In genomic region chr7:158976468-158976848, GRCh38 we compare ENCODE assay signal across 7 cellular contexts.
DNase-seq lines count a peak whose midpoint lies in the region; ATAC-seq and TF ChIP-seq lines count a peak whose summit lies in the region.

No MANE protein-coding gene starts in this region.

- intact Hi-C loops in left ventricle myocardium inferior (cut with micrococcal nuclease) = loop anchor here (5.0 kb wide), 1 partner anchor 279 kb away; no protein-coding TSS in a partner anchor

- TF ChIP-seq CTCF in left ventricle myocardium inferior (IDR thresholded peaks at IDR 0.05; ENCODE audit: borderline replicate concordance) = no peak
- no peak for TF ChIP-seq CTCF in suprapubic skin (IDR thresholded peaks at IDR 0.05)

- 36% methylated on average over 3 of the region's 5 CpGs for WGBS in suprapubic skin

- peak overlapping the region; percentile 84 for H3K4me3 Mint-ChIP-seq in T-helper 2 cell treated with Interferon-gamma antibody and Interleukin-4, amounts not matched to agents 5 μg/mL and 100 μg/mL, for 36 hours

- TF ChIP-seq POLR2A in suprapubic skin (IDR thresholded peaks at IDR 0.05) = no peak

- H3K27ac ChIP-seq in left ventricle myocardium inferior (replicated peaks) (peak overlapping the region; percentile 50), suprapubic skin (no peak overlapping the region)

- H3K36me3 ChIP-seq in left ventricle myocardium inferior (no peaks in the 10 kb centered on the region), suprapubic skin (no peaks in the 10 kb centered on the region)

- H3K27ac Mint-ChIP-seq in T-helper 2 cell treated with Interferon-gamma antibody and Interleukin-4, amounts not matched to agents 5 μg/mL and 100 μg/mL, for 36 hours = peak overlapping the region; percentile 93

- H3K4me1 Mint-ChIP-seq in T-helper 2 cell treated with Interferon-gamma antibody and Interleukin-4, amounts not matched to agents 5 μg/mL and 100 μg/mL, for 36 hours (ENCODE audit: low read depth) = peaks cover 16% of the 10 kb centered on the region

- H3K27me3 ChIP-seq in left ventricle myocardium inferior (ENCODE audit: low read depth) = no peaks in the 10 kb centered on the region
- H3K27me3 ChIP-seq in suprapubic skin = no peaks in the 10 kb centered on the region

- H3K36me3 Mint-ChIP-seq in T-helper 2 cell treated with Interferon-gamma antibody and Interleukin-4, amounts not matched to agents 5 μg/mL and 100 μg/mL, for 36 hours (ENCODE audit: low read depth) = peaks cover 3% of the 10 kb centered on the region

- TF ChIP-seq EP300 in suprapubic skin (IDR thresholded peaks at IDR 0.05) = no peak

- H3K9me3 ChIP-seq in left ventricle myocardium inferior (replicated peaks) (peaks cover 12% of the 10 kb centered on the region), suprapubic skin (peaks cover 3% of the 10 kb centered on the region)

- DNase-seq in T-helper 2 cell treated with Interferon-gamma antibody and Interleukin-4, amounts not matched to agents 5 μg/mL and 100 μg/mL, for 36 hours (ENCODE audit: low spot score) = no peak
- DNase-seq in left ventricle myocardium inferior (no peak), suprapubic skin (ENCODE audit: low spot score in 2 of 2) (no peak), kidney glomerular epithelial cell (lab: John Stamatoyannopoulos, UW) (no peak)
- no peak for DNase-seq in stimulated activated CD4-positive, alpha-beta T cell treated with anti-CD3 and anti-CD28 coated beads, Interleukin-4, amount 100 ng/mL, for 1 hour

- H3K9me3 Mint-ChIP-seq in T-helper 2 cell treated with Interferon-gamma antibody and Interleukin-4, amounts not matched to agents 5 μg/mL and 100 μg/mL, for 36 hours = peaks cover 13% of the 10 kb centered on the region

- peak overlapping the region; percentile 54 for H3K4me3 ChIP-seq in left ventricle myocardium inferior
- peak overlapping the region; percentile 41 for H3K4me3 ChIP-seq in suprapubic skin

- ATAC-seq in GM19043 (IDR thresholded peaks at IDR 0.05; ENCODE audit: low read depth, unreplicated experiment) (peak; percentile 45), HG02981 (IDR thresholded peaks at IDR 0.05; ENCODE audit: unreplicated experiment) (peak; percentile 35)

- no peaks in the 10 kb centered on the region for H3K27me3 Mint-ChIP-seq in T-helper 2 cell treated with Interferon-gamma antibody and Interleukin-4, amounts not matched to agents 5 μg/mL and 100 μg/mL, for 36 hours (ENCODE audit: low read depth)

- H3K4me1 ChIP-seq in left ventricle myocardium inferior (peaks cover 15% of the 10 kb centered on the region), suprapubic skin (peaks cover 14% of the 10 kb centered on the region)
